9 cellular contexts compared by ENCODE assay signal in genomic region chr7:98283887-98284222, GRCh38. TPM values are rescaled to one million over a fixed set of nuclear protein-coding genes. Genes with fewer than 3 reads are reported as not detected.
DNase-seq lines count a peak whose midpoint lies in the region; ATAC-seq and TF ChIP-seq lines count a peak whose summit lies in the region.
"Had no signal": no experiment of that assay in that cellular context is flagged by ENCODE, and none has a peak within 500 bp of the region (broad histone marks: within the 10 kb centered on the region; RNA-seq: fewer than 3 reads in every experiment).

No MANE protein-coding gene starts in this region.

- no peaks in the 10 kb centered on the region for H3K9me2 ChIP-seq in MM.1S (replicated peaks; ENCODE audit: insufficient read depth, low read length)

- H3K9me3 ChIP-seq in CD8-positive, alpha-beta memory T cell (ENCODE audit: low read length): no peaks in the 10 kb centered on the region
- H3K9me3 ChIP-seq in iPS-15b (ENCODE audit: control insufficient read depth, insufficient read depth, low read length) (no peaks in the 10 kb centered on the region), sigmoid colon (no peaks in the 10 kb centered on the region), MM.1S (replicated peaks; ENCODE audit: insufficient read depth, low read length) (no peaks in the 10 kb centered on the region)

- H3F3A ChIP-seq in MM.1S (ENCODE audit: insufficient read depth, low read length): peaks cover 9% of the 10 kb centered on the region

- H3K9ac ChIP-seq in iPS-15b (ENCODE audit: low read depth, low read length) (peak overlapping the region; percentile 16), MM.1S (ENCODE audit: low read length) (no peak overlapping the region)

- DNase-seq in CD8-positive, alpha-beta memory T cell: no peak
- no peak for DNase-seq in sigmoid colon
- DNase-seq in iPS-NIHi11 (ENCODE audit: low spot score): no peak
- DNase-seq in stimulated activated naive CD4-positive, alpha-beta T cell treated with Interleukin-2 at 50 U/mL for 16 hours (lab: John Stamatoyannopoulos, UW): no peak
- DNase-seq in MM.1S: no peak
- DNase-seq: effector CD4-positive, alpha-beta T cell had no signal

- POLR2A ChIA-PET in CD8-positive, alpha-beta memory T cell (lab: Charles Lee): no interaction called here

- H3K4me1 Mint-ChIP-seq in CD8-positive, alpha-beta memory T cell: peaks cover 29 to 48% (median 34%) of the 10 kb centered on the region in 3 donors
- H3K4me1 Mint-ChIP-seq in activated T-helper 17 cell treated with anti-CD3 and anti-CD28 coated beads, Interleukin-2, amount 50 U/mL, for 72 hours: peaks cover 12% of the 10 kb centered on the region

- intact Hi-C loops in sigmoid colon (cut with DNase I): loop anchor here (5.0 kb wide), 2 partner anchors 177 to 593 kb away; partner anchors contain the start of genes LMTK2 and TRRAP

- H3K79me2 ChIP-seq in MM.1S (ENCODE audit: low read length): peaks cover 69% of the 10 kb centered on the region

- WGBS in sigmoid colon, 2 donors: 78 to 81% methylated on average over 8 of the region's 8 CpGs

- H3K27me3 ChIP-seq in CD8-positive, alpha-beta memory T cell (ENCODE audit: insufficient read depth, low read length, poor library complexity, severe bottlenecking): no peaks in the 10 kb centered on the region
- no peaks in the 10 kb centered on the region for H3K27me3 ChIP-seq in iPS-15b (ENCODE audit: control insufficient read depth, insufficient read depth, low read length)
- no peaks in the 10 kb centered on the region for H3K27me3 ChIP-seq in sigmoid colon
- H3K27me3 ChIP-seq in MM.1S (replicated peaks; ENCODE audit: insufficient read depth, low read length): no peaks in the 10 kb centered on the region

- ATAC-seq in activated T-helper 17 cell treated with anti-CD3 and anti-CD28 coated beads, Interleukin-2, amount 50 U/mL, for 72 hours (replicated peaks): no peak
- ATAC-seq in GM18868 (IDR thresholded peaks at IDR 0.05; ENCODE audit: unreplicated experiment): no peak

- H3K4me3 ChIP-seq in CD8-positive, alpha-beta memory T cell (ENCODE audit: low read length): no peak overlapping the region
- no peak overlapping the region for H3K4me3 ChIP-seq in iPS-15b (ENCODE audit: low read depth, low read length)
- peak overlapping the region; percentile 90 to 100 (median 100) for H3K4me3 ChIP-seq in sigmoid colon
- H3K4me3 ChIP-seq in MM.1S (ENCODE audit: low read length): no peak overlapping the region

- H3K4me1 ChIP-seq in CD8-positive, alpha-beta memory T cell (ENCODE audit: insufficient read depth, low read length): peaks cover 39% of the 10 kb centered on the region
- H3K4me1 ChIP-seq in iPS-15b (ENCODE audit: control insufficient read depth, insufficient read depth, low read length) (peaks cover 15% of the 10 kb centered on the region), sigmoid colon (peaks cover 0 to 73% (median 69%) of the 10 kb centered on the region in 4 donors), MM.1S (ENCODE audit: low read length) (peaks cover 19% of the 10 kb centered on the region; the same call in 1 of the 2 replicates)

- H3K27ac ChIP-seq in CD8-positive, alpha-beta memory T cell (ENCODE audit: low read depth, low read length): no peak overlapping the region
- peak overlapping the region; percentile 95 to 97 (median 96) for H3K27ac ChIP-seq in sigmoid colon
- H3K27ac ChIP-seq in MM.1S (ENCODE audit: low read length): no peak overlapping the region

- H3K27ac Mint-ChIP-seq in CD8-positive, alpha-beta memory T cell: peak overlapping the region in 4 of 8 donors; percentile 9 to 50 (median 20)
- H3K27ac Mint-ChIP-seq in activated T-helper 17 cell treated with anti-CD3 and anti-CD28 coated beads, Interleukin-2, amount 50 U/mL, for 72 hours: no peak overlapping the region

- H3K9me3 Mint-ChIP-seq in CD8-positive, alpha-beta memory T cell: no peaks in the 10 kb centered on the region
- H3K9me3 Mint-ChIP-seq in activated T-helper 17 cell treated with anti-CD3 and anti-CD28 coated beads, Interleukin-2, amount 50 U/mL, for 72 hours: no peaks in the 10 kb centered on the region

- TF ChIP-seq CTCF in sigmoid colon (IDR thresholded peaks at IDR 0.05) (no peak), MM.1S (IDR thresholded peaks at IDR 0.05; ENCODE audit: low read length) (no peak)

- TF ChIP-seq POLR2A in sigmoid colon (IDR thresholded peaks at IDR 0.05): no peak

- CTCF ChIA-PET in CD8-positive, alpha-beta memory T cell (lab: Charles Lee): no interaction called here

- no peaks in the 10 kb centered on the region for H4K20me1 ChIP-seq in MM.1S (ENCODE audit: insufficient read depth, low read length)

- no peak overlapping the region for H3K4me2 ChIP-seq in MM.1S (ENCODE audit: low read depth, low read length)

- H3K4me3 Mint-ChIP-seq in CD8-positive, alpha-beta memory T cell: peak overlapping the region in 6 of 7 donors; percentile 15 to 83 (median 62)
- H3K4me3 Mint-ChIP-seq in activated T-helper 17 cell treated with anti-CD3 and anti-CD28 coated beads, Interleukin-2, amount 50 U/mL, for 72 hours: peak overlapping the region; percentile 41

- H3K36me3 ChIP-seq in CD8-positive, alpha-beta memory T cell (ENCODE audit: insufficient read depth, low read length): no peaks in the 10 kb centered on the region
- H3K36me3 ChIP-seq in iPS-15b (ENCODE audit: control insufficient read depth, insufficient read depth, low read length): peaks cover 15% of the 10 kb centered on the region
- H3K36me3 ChIP-seq in sigmoid colon: peaks cover 0 to 12% (median 3%) of the 10 kb centered on the region in 4 donors
- no peaks in the 10 kb centered on the region for H3K36me3 ChIP-seq in MM.1S (replicated peaks; ENCODE audit: insufficient read depth, low read length)

- no peak for TF ChIP-seq EP300 in sigmoid colon (IDR thresholded peaks at IDR 0.05)

- peaks cover 0 to 1% of the 10 kb centered on the region in 2 donors for H3K27me3 Mint-ChIP-seq in CD8-positive, alpha-beta memory T cell
- no peaks in the 10 kb centered on the region for H3K27me3 Mint-ChIP-seq in activated T-helper 17 cell treated with anti-CD3 and anti-CD28 coated beads, Interleukin-2, amount 50 U/mL, for 72 hours

- no peak overlapping the region for H2AFZ ChIP-seq in MM.1S (ENCODE audit: low read length)

- H3K36me3 Mint-ChIP-seq in CD8-positive, alpha-beta memory T cell: peaks cover 0 to 14% (median 0%) of the 10 kb centered on the region in 3 donors
- H3K36me3 Mint-ChIP-seq in activated T-helper 17 cell treated with anti-CD3 and anti-CD28 coated beads, Interleukin-2, amount 50 U/mL, for 72 hours (ENCODE audit: low read depth): peaks cover 9% of the 10 kb centered on the region

RNA-seq across cellular contexts. Expression of gene BRI3, which starts 2.4 kb away (rescaled TPM):
- 10 to 100 TPM; 58.4 to 65.0 TPM for total RNA-seq in CD8-positive, alpha-beta memory T cell
- 15.4 TPM for polyA plus RNA-seq in CD8-positive, alpha-beta memory T cell
- 10 to 100 TPM; 48.2 to 52.6 TPM for total RNA-seq in activated T-helper 17 cell treated with anti-CD3 and anti-CD28 coated beads, Interleukin-2, amount 50 U/mL, for 72 hours
- total RNA-seq in sigmoid colon: 10 to 100 TPM; 44.9 to 61.8 (median 48.4) TPM
- polyA plus RNA-seq in sigmoid colon: 100 to 1,000 TPM; 150 to 344 (median 339) TPM

RNA-seq across cellular contexts. Expression of gene TECPR1, which starts 31.8 kb away (rescaled TPM):
- 10 to 100 TPM; 33.7 to 34.2 TPM for total RNA-seq in CD8-positive, alpha-beta memory T cell
- polyA plus RNA-seq in CD8-positive, alpha-beta memory T cell: 22.7 TPM
- 10 to 100 TPM; 29.0 to 37.1 TPM for total RNA-seq in activated T-helper 17 cell treated with anti-CD3 and anti-CD28 coated beads, Interleukin-2, amount 50 U/mL, for 72 hours
- 10 to 100 TPM in 3 of 4 donors, 1 to 10 TPM in 1; 7.7 to 38.2 (median 18.2) TPM for total RNA-seq in sigmoid colon
- polyA plus RNA-seq in sigmoid colon: 10 to 100 TPM; 10.2 to 32.5 (median 12.6) TPM

Comparison
In these comparisons a context has a peak if more than half of its experiments do, and no peak if none do; other contexts are left out.
1. H3K27ac ChIP-seq: peak in sigmoid colon (4 of 4); none in CD8-positive, alpha-beta memory T cell (single experiment) and MM.1S (single experiment).
2. H3K4me3 ChIP-seq: peak in sigmoid colon (4 of 4); none in CD8-positive, alpha-beta memory T cell (single experiment), iPS-15b (single experiment) and MM.1S (single experiment).